Comparison of ENCODE assay signal across 1 cellular context in genomic region chr5:137629646-137630045, GRCh38.
TF ChIP-seq lines count a peak whose summit lies in the region.

No MANE protein-coding gene starts in this region.

TF ChIP-seq in HEK293, 187 proteins besides CTCF, POLR2A, EP300 and RAD21 (continued from another document):
- TF ChIP-seq ZNF518A (tag by site-specific recombination; conservative IDR thresholded peaks at IDR 0.05; ENCODE audit: low read depth) (no peak), IKZF3 (tag by site-specific recombination; IDR thresholded peaks at IDR 0.05) (no peak), KLF7 (tag by site-specific recombination; IDR thresholded peaks at IDR 0.05; ENCODE audit: borderline replicate concordance) (no peak), ZNF16 (tag by site-specific recombination; IDR thresholded peaks at IDR 0.05; ENCODE audit: low read depth) (no peak), ZNF146 (tag by site-specific recombination; IDR thresholded peaks at IDR 0.05) (no peak), ZFP69B (tag by site-specific recombination; IDR thresholded peaks at IDR 0.05) (no peak), ZNF114 (tag by site-specific recombination; IDR thresholded peaks at IDR 0.05) (no peak), GLI2 (tag by site-specific recombination; IDR thresholded peaks at IDR 0.05; ENCODE audit: borderline replicate concordance, low read depth) (no peak), ZNF404 (tag by site-specific recombination; IDR thresholded peaks at IDR 0.05) (no peak), ZNF37A (tag by site-specific recombination; IDR thresholded peaks at IDR 0.05) (no peak), SCRT2 (tag by site-specific recombination; IDR thresholded peaks at IDR 0.05) (peak; percentile 41), ZNF692 (tag by site-specific recombination; IDR thresholded peaks at IDR 0.05) (0 out of 2 replicates have a peak, but pooled peaks have one; percentile 20), ZNF248 (tag by site-specific recombination; IDR thresholded peaks at IDR 0.05) (no peak), ZBTB21 (tag by site-specific recombination; IDR thresholded peaks at IDR 0.05) (no peak), ZNF335 (tag by site-specific recombination; conservative IDR thresholded peaks at IDR 0.05) (peak; percentile 70), ZNF19 (tag by site-specific recombination; IDR thresholded peaks at IDR 0.05; ENCODE audit: low read depth) (no peak), OVOL3 (tag by site-specific recombination; IDR thresholded peaks at IDR 0.05) (no peak), ZNF561 (tag by site-specific recombination; IDR thresholded peaks at IDR 0.05; ENCODE audit: borderline replicate concordance) (no peak), ZNF580 (tag by site-specific recombination; IDR thresholded peaks at IDR 0.05) (no peak), BCL11A (tag by site-specific recombination; IDR thresholded peaks at IDR 0.05; ENCODE audit: low read depth) (no peak), KLF9 (tag by site-specific recombination; IDR thresholded peaks at IDR 0.05; ENCODE audit: low read depth) (no peak), ZBTB48 (tag by site-specific recombination; IDR thresholded peaks at IDR 0.05) (no peak), ZSCAN23 (tag by site-specific recombination; IDR thresholded peaks at IDR 0.05) (no peak), ZNF488 (tag by site-specific recombination; IDR thresholded peaks at IDR 0.05) (no peak), ZNF704 (tag by site-specific recombination; IDR thresholded peaks at IDR 0.05) (no peak), ZBTB6 (tag by site-specific recombination; IDR thresholded peaks at IDR 0.05) (no peak), FEZF1 (tag by site-specific recombination; IDR thresholded peaks at IDR 0.05) (no peak), INSM2 (tag by site-specific recombination; IDR thresholded peaks at IDR 0.05) (no peak), ZNF362 (tag by site-specific recombination; IDR thresholded peaks at IDR 0.05) (no peak), ZIC2 (tag by site-specific recombination; IDR thresholded peaks at IDR 0.05) (peak; percentile 62; the same call in 1 of the 2 replicates), ZBTB10 (tag by site-specific recombination; IDR thresholded peaks at IDR 0.05) (no peak), ZNF768 (tag by site-specific recombination; IDR thresholded peaks at IDR 0.05) (no peak), ZNF423 (tag by site-specific recombination; IDR thresholded peaks at IDR 0.05) (no peak), ZNF292 (tag by site-specific recombination; IDR thresholded peaks at IDR 0.05; ENCODE audit: borderline replicate concordance, low read depth) (no peak), ZNF138 (tag by site-specific recombination; IDR thresholded peaks at IDR 0.05; ENCODE audit: borderline replicate concordance) (no peak), SP7 (tag by site-specific recombination; IDR thresholded peaks at IDR 0.05) (no peak), ZNF48 (tag by site-specific recombination; IDR thresholded peaks at IDR 0.05) (no peak), ZNF2 (tag by site-specific recombination; IDR thresholded peaks at IDR 0.05) (peak; percentile 77; the same call in 1 of the 2 replicates), ZNF707 (tag by site-specific recombination; IDR thresholded peaks at IDR 0.05) (no peak), ZBTB49 (tag by site-specific recombination; IDR thresholded peaks at IDR 0.05; ENCODE audit: low read depth) (no peak), ZNF701 (tag by site-specific recombination; IDR thresholded peaks at IDR 0.05) (no peak), ZNF514 (tag by site-specific recombination; IDR thresholded peaks at IDR 0.05) (no peak), ZNF660 (tag by site-specific recombination; IDR thresholded peaks at IDR 0.05) (0 out of 2 replicates have a peak, but pooled peaks have one; percentile 65)
